ENCODE assay signal across 30 cellular contexts in genomic region chr12:116804051-116804450, GRCh38.
"Had no signal": no experiment of that assay in that cellular context is flagged by ENCODE, and none has a peak within 500 bp of the region (broad histone marks: within the 10 kb centered on the region; RNA-seq: fewer than 3 reads in every experiment).

No MANE protein-coding gene starts in this region.

- H3K4me3 ChIP-seq: coronary artery, dorsolateral prefrontal cortex, gastrocnemius medialis, psoas muscle, smooth muscle cell, suprapubic skin, tibial nerve had no signal

- H3K9me3 Mint-ChIP-seq: activated CD4-positive, alpha-beta T cell treated with anti-CD3 and anti-CD28 coated beads, Interleukin-2, amount 10 ng/mL, durations not matched to agents 24 days and 14 days had no signal

- H3K4me2 ChIP-seq: smooth muscle cell had no signal

- ATAC-seq: activated CD4-positive, CD25-positive, alpha-beta regulatory T cell treated with anti-CD3 and anti-CD28 coated beads, Interleukin-2, amount 50 U/mL, for 24 hours; gastrocnemius medialis; left cardiac atrium; left ventricle myocardium superior; psoas muscle had no signal

- H3K9me3 ChIP-seq: gastrocnemius medialis, suprapubic skin had no signal

- H3K27ac ChIP-seq: brain microvascular endothelial cell, coronary artery, dorsolateral prefrontal cortex, gastrocnemius medialis, parathyroid adenoma, psoas muscle, suprapubic skin, tibial nerve, VCaP had no signal

- H3K27ac Mint-ChIP-seq: activated CD4-positive, alpha-beta memory T cell treated with anti-CD3 and anti-CD28 coated beads for 36 hours; activated CD4-positive, alpha-beta T cell treated with anti-CD3 and anti-CD28 coated beads, Interleukin-2, amount 10 ng/mL, durations not matched to agents 24 days and 14 days; activated naive CD4-positive, alpha-beta T cell treated with anti-CD3 and anti-CD28 coated beads, Interleukin-2, amount 10 ng/mL, durations not matched to agents 7 days and 5 days; activated naive CD8-positive, alpha-beta T cell treated with anti-CD3 and anti-CD28 coated beads, Interleukin-2, amount 10 ng/mL, durations not matched to agents 7 days and 5 days; activated T-cell treated with anti-CD3 and anti-CD28 coated beads, Interleukin-2, amount 50 U/mL, for 24 hours had no signal

- DNase-seq: activated CD4-positive, alpha-beta memory T cell treated with anti-CD3 and anti-CD28 coated beads for 36 hours; activated CD4-positive, alpha-beta T cell treated with anti-CD3 and anti-CD28 coated beads, Interleukin-2, amount 10 ng/mL, durations not matched to agents 24 days and 14 days; activated CD8-positive, alpha-beta memory T cell treated with anti-CD3 and anti-CD28 coated beads, Interleukin-2, amount 50 U/mL, for 48 hours; activated gamma-delta T cell; activated naive CD4-positive, alpha-beta T cell treated with anti-CD3 and anti-CD28 coated beads, Interleukin-2, amount 10 ng/mL, durations not matched to agents 7 days and 5 days; activated naive CD8-positive, alpha-beta T cell treated with anti-CD3 and anti-CD28 coated beads, Interleukin-2, amount 10 ng/mL, durations not matched to agents 7 days and 5 days; activated T-cell treated with anti-CD3 and anti-CD28 coated beads, Interleukin-2, amount 50 U/mL, for 24 hours; amniotic stem cell; brain microvascular endothelial cell; dorsolateral prefrontal cortex; effector memory CD4-positive, alpha-beta T cell; gastrocnemius medialis; head of caudate nucleus; hippocampal formation; left cardiac atrium; left ventricle myocardium superior; nucleus accumbens; psoas muscle; stimulated activated CD4-positive, alpha-beta T cell treated with anti-CD3 and anti-CD28 coated beads, Interleukin-15, amount 100 ng/mL, for 24 hours; stimulated activated CD4-positive, alpha-beta T cell treated with anti-CD3 and anti-CD28 coated beads, Interleukin-2, amount 100 ng/mL, for 24 hours; stimulated activated naive CD4-positive, alpha-beta T cell; T-helper 9 cell had no signal

- H3K27me3 ChIP-seq: brain microvascular endothelial cell, dorsolateral prefrontal cortex, gastrocnemius medialis, suprapubic skin, tibial nerve had no signal

- H3K27me3 Mint-ChIP-seq: activated CD4-positive, alpha-beta memory T cell treated with anti-CD3 and anti-CD28 coated beads for 36 hours; activated CD4-positive, alpha-beta T cell treated with anti-CD3 and anti-CD28 coated beads, Interleukin-2, amount 10 ng/mL, durations not matched to agents 24 days and 14 days; activated naive CD4-positive, alpha-beta T cell treated with anti-CD3 and anti-CD28 coated beads, Interleukin-2, amount 10 ng/mL, durations not matched to agents 7 days and 5 days; activated naive CD8-positive, alpha-beta T cell treated with anti-CD3 and anti-CD28 coated beads, Interleukin-2, amount 10 ng/mL, durations not matched to agents 7 days and 5 days; activated T-cell treated with anti-CD3 and anti-CD28 coated beads, Interleukin-2, amount 50 U/mL, for 24 hours had no signal

- H3K9ac ChIP-seq: parathyroid adenoma had no signal

- H2AFZ ChIP-seq: parathyroid adenoma had no signal

- H3K36me3 ChIP-seq: brain microvascular endothelial cell, gastrocnemius medialis, suprapubic skin, tibial nerve had no signal

- H3K4me1 ChIP-seq: gastrocnemius medialis, parathyroid adenoma, psoas muscle, tibial nerve had no signal

- H3K4me1 Mint-ChIP-seq: activated CD4-positive, alpha-beta T cell treated with anti-CD3 and anti-CD28 coated beads, Interleukin-2, amount 10 ng/mL, durations not matched to agents 24 days and 14 days; activated naive CD4-positive, alpha-beta T cell treated with anti-CD3 and anti-CD28 coated beads, Interleukin-2, amount 10 ng/mL, durations not matched to agents 7 days and 5 days; activated naive CD8-positive, alpha-beta T cell treated with anti-CD3 and anti-CD28 coated beads, Interleukin-2, amount 10 ng/mL, durations not matched to agents 7 days and 5 days; neural crest cell had no signal

- H3K4me3 Mint-ChIP-seq: activated CD4-positive, alpha-beta memory T cell treated with anti-CD3 and anti-CD28 coated beads for 36 hours; activated CD4-positive, alpha-beta T cell treated with anti-CD3 and anti-CD28 coated beads, Interleukin-2, amount 10 ng/mL, durations not matched to agents 24 days and 14 days; activated naive CD4-positive, alpha-beta T cell treated with anti-CD3 and anti-CD28 coated beads, Interleukin-2, amount 10 ng/mL, durations not matched to agents 7 days and 5 days; activated naive CD8-positive, alpha-beta T cell treated with anti-CD3 and anti-CD28 coated beads, Interleukin-2, amount 10 ng/mL, durations not matched to agents 7 days and 5 days; activated T-cell treated with anti-CD3 and anti-CD28 coated beads, Interleukin-2, amount 50 U/mL, for 24 hours; neural crest cell had no signal

- H3K79me2 ChIP-seq: parathyroid adenoma had no signal
